ENCODE assay signal across 11 cellular contexts in genomic region chr2:68423966-68424650, GRCh38. TPM values are rescaled to one million over a fixed set of nuclear protein-coding genes. Genes with fewer than 3 reads are reported as not detected.
DNase-seq lines count a peak whose midpoint lies in the region; ATAC-seq and TF ChIP-seq lines count a peak whose summit lies in the region.
"Had no signal": no experiment of that assay in that cellular context is flagged by ENCODE, and none has a peak within 500 bp of the region (broad histone marks: within the 10 kb centered on the region; RNA-seq: fewer than 3 reads in every experiment).

No MANE protein-coding gene starts in this region.

- H3K9me3 Mint-ChIP-seq in activated CD8-positive, alpha-beta memory T cell treated with anti-CD3 and anti-CD28 coated beads, Interleukin-2, amount 10 ng/mL, durations not matched to agents 7 days and 5 days (ENCODE audit: low read depth), result no peaks in the 10 kb centered on the region
- no peaks in the 10 kb centered on the region for H3K9me3 Mint-ChIP-seq in neural progenitor cell

- H3F3A ChIP-seq in neural progenitor cell (ENCODE audit: low read depth), result no peaks in the 10 kb centered on the region

- H4K20me1 ChIP-seq in neural progenitor cell (ENCODE audit: low read depth), result no peaks in the 10 kb centered on the region

- H3K4me1 Mint-ChIP-seq in activated CD8-positive, alpha-beta memory T cell treated with anti-CD3 and anti-CD28 coated beads, Interleukin-2, amount 10 ng/mL, durations not matched to agents 7 days and 5 days, result peaks cover 42% of the 10 kb centered on the region
- no peaks in the 10 kb centered on the region for H3K4me1 Mint-ChIP-seq in neural progenitor cell

- H3K4me2 ChIP-seq in neural progenitor cell, result no peak overlapping the region

- DNase-seq in activated CD8-positive, alpha-beta memory T cell treated with anti-CD3 and anti-CD28 coated beads, Interleukin-2, amount 10 ng/mL, durations not matched to agents 7 days and 5 days, result no peak
- DNase-seq in activated CD8-positive, alpha-beta memory T cell treated with anti-CD3 and anti-CD28 coated beads, Interleukin-2, amount 50 U/mL, for 4 hours, result no peak
- peak; percentile 94 to 99 for DNase-seq in NOMO-1 (lab: John Stamatoyannopoulos, UW; ENCODE audit: unreplicated experiment in 2 of 2)
- no peak for DNase-seq in stimulated activated naive CD8-positive, alpha-beta T cell treated with anti-CD3 and anti-CD28 coated beads, Interleukin-15, Interleukin-2, amounts not matched to agents 100 U/mL and 50 U/mL, for 24 hours
- no peak for DNase-seq in ecto neural progenitor cell (ENCODE audit: low spot score)
- no peak for DNase-seq in thyroid gland
- DNase-seq in neural progenitor cell (ENCODE audit: low spot score), result no peak
- DNase-seq: stimulated activated CD8-positive, alpha-beta memory T cell treated with anti-CD3 and anti-CD28 coated beads, Interleukin-4, amount 100 ng/mL, for 48 hours had no signal

- no peaks in the 10 kb centered on the region for H3K36me3 ChIP-seq in thyroid gland
- no peaks in the 10 kb centered on the region for H3K36me3 ChIP-seq in neural progenitor cell

- peak; percentile 85 for ATAC-seq in activated CD8-positive, alpha-beta memory T cell treated with anti-CD3 and anti-CD28 coated beads, Interleukin-2, amount 10 ng/mL, durations not matched to agents 7 days and 5 days
- peak; percentile 90 for ATAC-seq in HG02938 (IDR thresholded peaks at IDR 0.05; ENCODE audit: unreplicated experiment)
- peak; percentile 94 for ATAC-seq in stimulated activated naive CD8-positive, alpha-beta T cell treated with anti-CD3 and anti-CD28 coated beads, Interleukin-15, Interleukin-2, amounts not matched to agents 100 U/mL and 50 U/mL, for 24 hours

- H3K27ac ChIP-seq in thyroid gland, result no peak overlapping the region
- H3K27ac ChIP-seq in neural progenitor cell, result no peak overlapping the region

- H3K27ac Mint-ChIP-seq in activated CD8-positive, alpha-beta memory T cell treated with anti-CD3 and anti-CD28 coated beads, Interleukin-2, amount 10 ng/mL, durations not matched to agents 7 days and 5 days, result no peak overlapping the region
- H3K27ac Mint-ChIP-seq in neural progenitor cell, result no peak overlapping the region

- CTCF ChIA-PET in activated CD8-positive, alpha-beta memory T cell treated with anti-CD3 and anti-CD28 coated beads, Interleukin-2, amount 10 ng/mL, durations not matched to agents 7 days and 5 days (lab: Charles Lee), result interaction anchor here (1.0 to 2.2 kb wide), 3 partner anchors 17 to 302 kb away, joined by 4 to 10 read pairs (median 5); no protein-coding TSS in a partner anchor

- H3K27me3 ChIP-seq in thyroid gland (no peaks in the 10 kb centered on the region), neural progenitor cell (no peaks in the 10 kb centered on the region)

- H3K4me3 ChIP-seq in thyroid gland (replicated peaks in 1 of 3) (no peak overlapping the region), neural progenitor cell (no peak overlapping the region)

- H3K4me3 Mint-ChIP-seq in activated CD8-positive, alpha-beta memory T cell treated with anti-CD3 and anti-CD28 coated beads, Interleukin-2, amount 10 ng/mL, durations not matched to agents 7 days and 5 days, result no peak overlapping the region
- H3K4me3 Mint-ChIP-seq in neural progenitor cell, result no peak overlapping the region

- no peaks in the 10 kb centered on the region for H3K27me3 Mint-ChIP-seq in activated CD8-positive, alpha-beta memory T cell treated with anti-CD3 and anti-CD28 coated beads, Interleukin-2, amount 10 ng/mL, durations not matched to agents 7 days and 5 days
- H3K27me3 Mint-ChIP-seq in neural progenitor cell (ENCODE audit: insufficient read depth, low read depth), result no peaks in the 10 kb centered on the region

- H3K79me2 ChIP-seq in neural progenitor cell (ENCODE audit: low read depth), result no peaks in the 10 kb centered on the region

- no peak for TF ChIP-seq POLR2A in thyroid gland (IDR thresholded peaks at IDR 0.05)

- H3K4me1 ChIP-seq in thyroid gland, result no peaks in the 10 kb centered on the region
- H3K4me1 ChIP-seq in neural progenitor cell, result peaks cover 2% of the 10 kb centered on the region

- H3K9me3 ChIP-seq in thyroid gland, result no peaks in the 10 kb centered on the region
- no peaks in the 10 kb centered on the region for H3K9me3 ChIP-seq in neural progenitor cell (ENCODE audit: low read depth)

- intact Hi-C loops in thyroid gland (cut with DNase I), result no loop called here

- H3K9ac ChIP-seq in neural progenitor cell, result no peak overlapping the region

- no peak overlapping the region for H2AFZ ChIP-seq in neural progenitor cell (replicated peaks)

- WGBS in thyroid gland, 2 donors, result 61% methylated on average over 2 of the region's 2 CpGs

- TF ChIP-seq CTCF in thyroid gland (IDR thresholded peaks at IDR 0.05) (no peak), neural progenitor cell (IDR thresholded peaks at IDR 0.05) (no peak)

- H3K36me3 Mint-ChIP-seq in activated CD8-positive, alpha-beta memory T cell treated with anti-CD3 and anti-CD28 coated beads, Interleukin-2, amount 10 ng/mL, durations not matched to agents 7 days and 5 days, result peaks cover 10% of the 10 kb centered on the region
- H3K36me3 Mint-ChIP-seq in neural progenitor cell, result no peaks in the 10 kb centered on the region

RNA-seq across cellular contexts. Expression of gene FBXO48, which starts 43.0 kb away (rescaled TPM):
- 1 to 10 TPM; 3.3 to 3.4 TPM for total RNA-seq in activated CD8-positive, alpha-beta memory T cell treated with anti-CD3 and anti-CD28 coated beads, Interleukin-2, amount 10 ng/mL, durations not matched to agents 7 days and 5 days
- total RNA-seq in thyroid gland (1 to 10 TPM in 2 of 4 donors, under 1 TPM in 2; 0.63 to 1.8 (median 1.0) TPM), neural progenitor cell (ENCODE audit: low replicate concordance) (2.7 and 2.9 TPM in 2 replicates)

RNA-seq across cellular contexts. Expression of gene APLF, which starts 43.3 kb away (rescaled TPM):
- total RNA-seq in activated CD8-positive, alpha-beta memory T cell treated with anti-CD3 and anti-CD28 coated beads, Interleukin-2, amount 10 ng/mL, durations not matched to agents 7 days and 5 days, result 1 to 10 TPM; 3.0 to 3.3 TPM
- 10 to 100 TPM in 2 of 4 donors, 1 to 10 TPM in 2; 8.7 to 12.9 (median 9.6) TPM for total RNA-seq in thyroid gland
- 9.8 and 16.9 TPM in 2 replicates for total RNA-seq in neural progenitor cell (ENCODE audit: low replicate concordance)

RNA-seq across cellular contexts. Expression of gene PLEK, which starts 59.0 kb away (rescaled TPM):
- 10 to 100 TPM; 31.8 to 42.5 TPM for total RNA-seq in activated CD8-positive, alpha-beta memory T cell treated with anti-CD3 and anti-CD28 coated beads, Interleukin-2, amount 10 ng/mL, durations not matched to agents 7 days and 5 days
- total RNA-seq in thyroid gland (10 to 100 TPM in 2 of 4 donors, 1 to 10 TPM in 2; 3.4 to 12.0 (median 7.9) TPM), neural progenitor cell (ENCODE audit: low replicate concordance) (not detected in 2 replicates)
- total RNA-seq: A673, myocyte had no signal

Comparison
In these comparisons a context has a peak if more than half of its experiments do, and no peak if none do; other contexts are left out.
1. DNase-seq: peak in NOMO-1 (2 of 2); none in activated CD8-positive, alpha-beta memory T cell treated with anti-CD3 and anti-CD28 coated beads, Interleukin-2, amount 10 ng/mL, durations not matched to agents 7 days and 5 days (single experiment), activated CD8-positive, alpha-beta memory T cell treated with anti-CD3 and anti-CD28 coated beads, Interleukin-2, amount 50 U/mL, for 4 hours (single experiment), stimulated activated naive CD8-positive, alpha-beta T cell treated with anti-CD3 and anti-CD28 coated beads, Interleukin-15, Interleukin-2, amounts not matched to agents 100 U/mL and 50 U/mL, for 24 hours (single experiment), ecto neural progenitor cell (single experiment), thyroid gland (0 of 2) and neural progenitor cell (single experiment).
2. Peak in every context shown above with its lines, with median percentiles within 50 percentile points of each other: ATAC-seq.